ENCODE assay signal across 4 cellular contexts in the genomic region with DNA sequence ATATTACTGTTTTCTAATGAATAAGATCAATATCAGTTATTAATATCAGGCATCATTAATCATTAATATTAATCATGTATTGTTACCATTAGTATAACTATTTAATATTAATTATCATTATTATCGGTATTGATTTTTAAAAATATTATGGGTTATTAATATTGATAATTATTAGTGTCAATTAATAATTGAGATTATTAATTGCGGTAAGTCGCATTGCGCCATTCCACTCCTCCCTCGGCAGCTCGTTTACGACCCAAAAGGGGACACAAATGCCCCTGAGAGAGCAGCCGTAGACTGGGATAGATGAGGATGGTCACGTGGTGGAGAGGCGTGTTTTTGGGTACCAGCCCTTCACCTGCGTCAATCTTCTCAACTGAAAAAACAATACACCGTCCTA. TPM values are rescaled to one million over a fixed set of nuclear protein-coding genes. Genes with fewer than 3 reads are reported as not detected.
"Had no signal": no experiment of that assay in that cellular context is flagged by ENCODE, and none has a peak within 500 bp of the region (broad histone marks: within the 10 kb centered on the region; RNA-seq: fewer than 3 reads in every experiment).

No MANE protein-coding gene starts in this region.

RNA-seq across cellular contexts. Expression of a gene that starts 7.6 kb away (rescaled TPM):
- total RNA-seq: LHCN-M2, M059J, MCF 10A, NCI-H460 had no signal

RNA-seq across cellular contexts. Expression of a gene that starts 52.8 kb away (rescaled TPM):
- total RNA-seq: LHCN-M2, M059J, MCF 10A, NCI-H460 had no signal
